Comparison of ENCODE assay signal across 18 cellular contexts in genomic region chr1:50644447-50645105, GRCh38.
DNase-seq lines count a peak whose midpoint lies in the region; TF ChIP-seq lines count a peak whose summit lies in the region.
"Had no signal": no experiment of that assay in that cellular context is flagged by ENCODE, and none has a peak within 500 bp of the region (broad histone marks: within the 10 kb centered on the region; RNA-seq: fewer than 3 reads in every experiment).

No MANE protein-coding gene starts in this region.

- DNase-seq in HFFc6 (no peak), adipocyte (ENCODE audit: low read depth) (peak; percentile 70), iris pigment epithelial cell (ENCODE audit: low read depth) (peak; percentile 30), stomach (no peak), cerebellar cortex (ENCODE audit: low spot score) (no peak), immature natural killer cell (no peak), endodermal cell (no peak), NCI-H446 (lab: John Stamatoyannopoulos, UW) (no peak)
- DNase-seq: activated effector memory CD4-positive, alpha-beta T cell treated with Interleukin-2 at 50 U/mL for 16 hours; colonic mucosa; DMS53; esophagus squamous epithelium; naive B cell; NCI-H2029; NCI-H524 treated with DMSO at 0.1 percent for 48 hours; SW 1271; WERI-Rb-1 had no signal

- no peak overlapping the region for H3K4me3 ChIP-seq in adipocyte (ENCODE audit: low read length)
- H3K4me3 ChIP-seq in stomach = peak overlapping the region in 2 of 4 donors; percentile 1 to 10
- H3K4me3 ChIP-seq in endodermal cell (ENCODE audit: low read length) = no peak overlapping the region
- H3K4me3 ChIP-seq: BLaER1 treated with 17β-estradiol and CSF1 and Interleukin-3, amounts not matched to agents 10 nM and 100 nM; colonic mucosa had no signal

- H3K9me3 ChIP-seq in adipocyte (ENCODE audit: control insufficient read depth, low read length) (no peaks in the 10 kb centered on the region), stomach (no peaks in the 10 kb centered on the region), endodermal cell (ENCODE audit: control insufficient read depth, low read length) (no peaks in the 10 kb centered on the region)
- H3K9me3 ChIP-seq: colonic mucosa, esophagus squamous epithelium had no signal

- H3K4me1 Mint-ChIP-seq in HFFc6 (ENCODE audit: low read depth) (peaks cover 17% of the 10 kb centered on the region), immature natural killer cell (no peaks in the 10 kb centered on the region), endodermal cell (peaks cover 16% of the 10 kb centered on the region)

- no peak overlapping the region for H3K9ac ChIP-seq in adipocyte (ENCODE audit: low read length)
- no peak overlapping the region for H3K9ac ChIP-seq in endodermal cell (ENCODE audit: extremely low read depth, low read length, poor library complexity, severe bottlenecking)
- H3K9ac ChIP-seq: BLaER1 treated with 17β-estradiol and CSF1 and Interleukin-3, amounts not matched to agents 10 nM and 100 nM had no signal

- WGBS in stomach, 5 donors = 39 to 63% (median 52%) methylated on average over 2 of the region's 2 CpGs
- 77 to 86% methylated on average over 2 of the region's 2 CpGs for WGBS in endodermal cell (ENCODE audit: insufficient coverage in 1 of 2, insufficient read length in 1 of 2), 2 experiments

- peak overlapping the region; percentile 49 for H3K27ac Mint-ChIP-seq in HFFc6
- no peak overlapping the region for H3K27ac Mint-ChIP-seq in immature natural killer cell
- no peak overlapping the region for H3K27ac Mint-ChIP-seq in endodermal cell

- H3K4me1 ChIP-seq in adipocyte (ENCODE audit: control insufficient read depth, insufficient read depth, low read length) (no peaks in the 10 kb centered on the region), stomach (peaks cover 0 to 18% (median 5%) of the 10 kb centered on the region in 4 donors), endodermal cell (ENCODE audit: control insufficient read depth, insufficient read depth, low read length) (no peaks in the 10 kb centered on the region)
- H3K4me1 ChIP-seq: BLaER1 treated with 17β-estradiol and CSF1 and Interleukin-3, amounts not matched to agents 10 nM and 100 nM; colonic mucosa had no signal

- TF ChIP-seq CTCF in HFFc6 (IDR thresholded peaks at IDR 0.05) = no peak
- no peak for TF ChIP-seq CTCF in stomach (IDR thresholded peaks at IDR 0.05)
- no peak for TF ChIP-seq CTCF in endodermal cell (conservative IDR thresholded peaks at IDR 0.05)

- intact Hi-C loops in stomach (cut with DNase I; ENCODE audit: low total_unique reads) = no loop called here

- no peaks in the 10 kb centered on the region for H3K36me3 Mint-ChIP-seq in HFFc6 (ENCODE audit: low read depth)
- peaks cover 7 to 11% (median 8%) of the 10 kb centered on the region in 3 donors for H3K36me3 Mint-ChIP-seq in immature natural killer cell
- H3K36me3 Mint-ChIP-seq in endodermal cell (ENCODE audit: low read depth) = peaks cover 12% of the 10 kb centered on the region

- H3K4me3 Mint-ChIP-seq in HFFc6 (peak overlapping the region; percentile 65), immature natural killer cell (no peak overlapping the region), endodermal cell (no peak overlapping the region)
- H3K4me3 Mint-ChIP-seq: naive B cell had no signal

- peaks cover 2% of the 10 kb centered on the region; the same call in 1 of the 2 replicates for H3K27me3 Mint-ChIP-seq in HFFc6 (ENCODE audit: insufficient read depth)
- H3K27me3 Mint-ChIP-seq in immature natural killer cell (ENCODE audit: low read depth in 3 of 3) = peaks cover 0 to 3% (median 2%) of the 10 kb centered on the region in 3 donors
- H3K27me3 Mint-ChIP-seq in endodermal cell (ENCODE audit: insufficient read depth) = peaks cover 8% of the 10 kb centered on the region
- H3K27me3 Mint-ChIP-seq: naive B cell had no signal

- no peak for TF ChIP-seq EP300 in stomach (IDR thresholded peaks at IDR 0.05)

- H3K27ac ChIP-seq in stomach (peak overlapping the region in 3 of 5 donors; percentile 6 to 43 (median 12)), endodermal cell (ENCODE audit: low read depth, low read length) (no peak overlapping the region)
- H3K27ac ChIP-seq: BLaER1 treated with 17β-estradiol and CSF1 and Interleukin-3, amounts not matched to agents 10 nM and 100 nM; colonic mucosa; WERI-Rb-1 had no signal

- H3K27me3 ChIP-seq in adipocyte (replicated peaks; ENCODE audit: control insufficient read depth, insufficient read depth, low read length) (no peaks in the 10 kb centered on the region), stomach (no peaks in the 10 kb centered on the region), endodermal cell (ENCODE audit: control insufficient read depth, insufficient read depth, low read length, poor library complexity, severe bottlenecking) (no peaks in the 10 kb centered on the region)
- H3K27me3 ChIP-seq: BLaER1 treated with 17β-estradiol and CSF1 and Interleukin-3, amounts not matched to agents 10 nM and 100 nM; colonic mucosa; esophagus squamous epithelium had no signal

- H3K9me3 Mint-ChIP-seq in HFFc6 (no peaks in the 10 kb centered on the region), immature natural killer cell (no peaks in the 10 kb centered on the region), endodermal cell (no peaks in the 10 kb centered on the region)

- no peak for TF ChIP-seq POLR2A in stomach (IDR thresholded peaks at IDR 0.05)

- H3K36me3 ChIP-seq in adipocyte (ENCODE audit: control insufficient read depth, insufficient read depth, low read length, severe bottlenecking) (no peaks in the 10 kb centered on the region), stomach (peaks cover 0 to 4% (median 0%) of the 10 kb centered on the region in 4 donors), endodermal cell (ENCODE audit: control insufficient read depth, insufficient read depth, low read length) (no peaks in the 10 kb centered on the region)
- H3K36me3 ChIP-seq: colonic mucosa had no signal

Comparison
In these comparisons a context has a peak if more than half of its experiments do, and no peak if none do; other contexts are left out.
1. DNase-seq: peak in adipocyte (single experiment) and iris pigment epithelial cell (single experiment); none in HFFc6 (single experiment), stomach (single experiment), cerebellar cortex (single experiment), immature natural killer cell (0 of 3), endodermal cell (single experiment) and NCI-H446 (0 of 2).